In genomic region chr21:34406102-34406501, GRCh38 we compare ENCODE assay signal across 13 cellular contexts. TPM values are rescaled to one million over a fixed set of nuclear protein-coding genes. Genes with fewer than 3 reads are reported as not detected.
DNase-seq lines count a peak whose midpoint lies in the region; ATAC-seq and TF ChIP-seq lines count a peak whose summit lies in the region.
"Not testable (repeated sequence)": the region's sequence is repeated elsewhere in the genome, so short reads cannot be mapped to it uniquely, and the experiment has no call there.
"Had no signal": no experiment of that assay in that cellular context is flagged by ENCODE, and none has a peak within 500 bp of the region (broad histone marks: within the 10 kb centered on the region; RNA-seq: fewer than 3 reads in every experiment).

No MANE protein-coding gene starts in this region.

- not testable (repeated sequence) for H3K4me3 ChIP-seq in CD8-positive, alpha-beta T cell (ENCODE audit: low read depth, low read length)

- ATAC-seq in CD8-positive, alpha-beta T cell = peak; percentile 40
- peak; percentile 48 to 59 for ATAC-seq in activated CD4-positive, CD25-positive, alpha-beta regulatory T cell treated with anti-CD3 and anti-CD28 coated beads, Interleukin-2, amount 50 U/mL, for 24 hours
- ATAC-seq in activated T-cell treated with anti-CD3 and anti-CD28 coated beads, Interleukin-2, amount 50 U/mL, for 4 hours = peak; percentile 83 to 93
- peak; percentile 52 to 73 for ATAC-seq in activated naive CD4-positive, alpha-beta T cell treated with anti-CD3 and anti-CD28 coated beads, Interleukin-2, amount 50 U/mL, for 72 hours
- peak; percentile 76 for ATAC-seq in central memory CD8-positive, alpha-beta T cell (replicated peaks; ENCODE audit: extremely low read depth, poor library complexity, severe bottlenecking)
- peak; percentile 70 for ATAC-seq in stimulated activated effector memory CD8-positive, alpha-beta T cell treated with anti-CD3 and anti-CD28 coated beads, Interleukin-12 subunit alpha, Interleukin-12 subunit beta, amount 100 ng/mL, for 72 hours

- not testable (repeated sequence) for TF ChIP-seq CTCF in CD8-positive, alpha-beta T cell (IDR thresholded peaks at IDR 0.05)

- not testable (repeated sequence) for H3K9me3 Mint-ChIP-seq in CD8-positive, alpha-beta T cell; activated T-cell treated with anti-CD3 and anti-CD28 coated beads, Interleukin-2, amount 50 U/mL, for 4 hours; activated naive CD4-positive, alpha-beta T cell treated with anti-CD3 and anti-CD28 coated beads, Interleukin-2, amount 50 U/mL, for 72 hours; central memory CD8-positive, alpha-beta T cell; stimulated activated effector memory CD8-positive, alpha-beta T cell treated with anti-CD3 and anti-CD28 coated beads, Interleukin-12 subunit alpha, Interleukin-12 subunit beta, amount 100 ng/mL, for 72 hours

- intact Hi-C loops in CD8-positive, alpha-beta T cell (cut with DNase I, micrococcal nuclease) = not testable (repeated sequence)

- DNase-seq in CD8-positive, alpha-beta T cell; activated T-cell treated with anti-CD3 and anti-CD28 coated beads, Interleukin-2, amount 50 U/mL, for 4 hours; activated naive CD4-positive, alpha-beta T cell treated with anti-CD3 and anti-CD28 coated beads, Interleukin-2, amount 50 U/mL, for 72 hours (ENCODE audit: low spot score in 2 of 2); central memory CD8-positive, alpha-beta T cell (ENCODE audit: low spot score in 2 of 2); stimulated activated effector memory CD8-positive, alpha-beta T cell treated with anti-CD3 and anti-CD28 coated beads, Interleukin-12 subunit alpha, Interleukin-12 subunit beta, amount 100 ng/mL, for 72 hours (ENCODE audit: low spot score in 2 of 2): not testable (repeated sequence)

- not testable (repeated sequence) for H3K27me3 ChIP-seq in CD8-positive, alpha-beta T cell (ENCODE audit: insufficient read depth, low read length)

- not testable (repeated sequence) for H3K4me1 ChIP-seq in CD8-positive, alpha-beta T cell (ENCODE audit: insufficient read depth, low read length)

- CTCF ChIA-PET in CD8-positive, alpha-beta T cell (lab: Charles Lee) = not testable (repeated sequence)

- not testable (repeated sequence) for H3K36me3 ChIP-seq in CD8-positive, alpha-beta T cell (ENCODE audit: insufficient read depth, low read length)

- not testable (repeated sequence) for H3K4me1 Mint-ChIP-seq in CD8-positive, alpha-beta T cell (ENCODE audit: low read depth); activated T-cell treated with anti-CD3 and anti-CD28 coated beads, Interleukin-2, amount 50 U/mL, for 4 hours (ENCODE audit: low read depth); central memory CD8-positive, alpha-beta T cell; stimulated activated effector memory CD8-positive, alpha-beta T cell treated with anti-CD3 and anti-CD28 coated beads, Interleukin-12 subunit alpha, Interleukin-12 subunit beta, amount 100 ng/mL, for 72 hours

- H3K27ac Mint-ChIP-seq in CD8-positive, alpha-beta T cell; activated naive CD4-positive, alpha-beta T cell treated with anti-CD3 and anti-CD28 coated beads, Interleukin-2, amount 50 U/mL, for 72 hours; central memory CD8-positive, alpha-beta T cell (ENCODE audit: low read depth); stimulated activated effector memory CD8-positive, alpha-beta T cell treated with anti-CD3 and anti-CD28 coated beads, Interleukin-12 subunit alpha, Interleukin-12 subunit beta, amount 100 ng/mL, for 72 hours: not testable (repeated sequence)

- H3K27ac ChIP-seq in CD8-positive, alpha-beta T cell (ENCODE audit: low read depth, low read length) = not testable (repeated sequence)

- H3K4me3 Mint-ChIP-seq in CD8-positive, alpha-beta T cell; activated T-cell treated with anti-CD3 and anti-CD28 coated beads, Interleukin-2, amount 50 U/mL, for 4 hours; central memory CD8-positive, alpha-beta T cell; stimulated activated effector memory CD8-positive, alpha-beta T cell treated with anti-CD3 and anti-CD28 coated beads, Interleukin-12 subunit alpha, Interleukin-12 subunit beta, amount 100 ng/mL, for 72 hours: not testable (repeated sequence)

- H3K9me3 ChIP-seq in CD8-positive, alpha-beta T cell (ENCODE audit: low read length) = not testable (repeated sequence)

- not testable (repeated sequence) for H3K36me3 Mint-ChIP-seq in CD8-positive, alpha-beta T cell; activated T-cell treated with anti-CD3 and anti-CD28 coated beads, Interleukin-2, amount 50 U/mL, for 4 hours (ENCODE audit: insufficient read depth); activated naive CD4-positive, alpha-beta T cell treated with anti-CD3 and anti-CD28 coated beads, Interleukin-2, amount 50 U/mL, for 72 hours; central memory CD8-positive, alpha-beta T cell (ENCODE audit: insufficient read depth); stimulated activated effector memory CD8-positive, alpha-beta T cell treated with anti-CD3 and anti-CD28 coated beads, Interleukin-12 subunit alpha, Interleukin-12 subunit beta, amount 100 ng/mL, for 72 hours

- POLR2A ChIA-PET in CD8-positive, alpha-beta T cell (lab: Charles Lee) = not testable (repeated sequence)

- not testable (repeated sequence) for H3K27me3 Mint-ChIP-seq in CD8-positive, alpha-beta T cell (ENCODE audit: low read depth); activated T-cell treated with anti-CD3 and anti-CD28 coated beads, Interleukin-2, amount 50 U/mL, for 4 hours (ENCODE audit: low read depth); central memory CD8-positive, alpha-beta T cell

RNA-seq across cellular contexts. Expression of gene SMIM34, which starts 17.6 kb away (rescaled TPM):
- total RNA-seq in CD8-positive, alpha-beta T cell = not detected
- total RNA-seq in activated T-cell treated with anti-CD3 and anti-CD28 coated beads, Interleukin-2, amount 50 U/mL, for 4 hours = not detected
- total RNA-seq in activated naive CD4-positive, alpha-beta T cell treated with anti-CD3 and anti-CD28 coated beads, Interleukin-2, amount 50 U/mL, for 72 hours = not detected
- total RNA-seq: B cell; CD4-positive, CD25-positive, alpha-beta regulatory T cell; CD8-positive, alpha-beta memory T cell; GM12878; GM23248; H1; H7 had no signal

RNA-seq across cellular contexts. Expression of gene SMIM11, which starts 30.8 kb away (rescaled TPM):
- 1 to 10 TPM; 1.7 to 2.9 TPM for total RNA-seq in CD8-positive, alpha-beta T cell
- 10 to 100 TPM; 22.8 to 28.9 (median 27.9) TPM for total RNA-seq in activated T-cell treated with anti-CD3 and anti-CD28 coated beads, Interleukin-2, amount 50 U/mL, for 4 hours
- total RNA-seq in activated naive CD4-positive, alpha-beta T cell treated with anti-CD3 and anti-CD28 coated beads, Interleukin-2, amount 50 U/mL, for 72 hours = 10 to 100 TPM in 1 of 2 donors, 1 to 10 TPM in 1; 2.1 to 19.2 TPM

RNA-seq across cellular contexts. Expression of gene KCNE2, which starts 42.3 kb away (rescaled TPM):
- total RNA-seq in CD8-positive, alpha-beta T cell = not detected
- total RNA-seq in activated T-cell treated with anti-CD3 and anti-CD28 coated beads, Interleukin-2, amount 50 U/mL, for 4 hours = not detected
- under 1 TPM in 1 of 2 donors, not detected in 1; 0.31 TPM for total RNA-seq in activated naive CD4-positive, alpha-beta T cell treated with anti-CD3 and anti-CD28 coated beads, Interleukin-2, amount 50 U/mL, for 72 hours
- total RNA-seq: B cell; CD4-positive, CD25-positive, alpha-beta regulatory T cell; CD8-positive, alpha-beta memory T cell; GM12878; GM23248; H7 had no signal
